23 cellular contexts compared by ENCODE assay signal in genomic region chr7:52447781-52448180, GRCh38.
DNase-seq lines count a peak whose midpoint lies in the region; ATAC-seq and TF ChIP-seq lines count a peak whose summit lies in the region.
"Had no signal": no experiment of that assay in that cellular context is flagged by ENCODE, and none has a peak within 500 bp of the region (broad histone marks: within the 10 kb centered on the region; RNA-seq: fewer than 3 reads in every experiment).

No MANE protein-coding gene starts in this region.

- H3K4me2 ChIP-seq in GM23338 (no peak overlapping the region), PC-3 (ENCODE audit: low read length) (no peak overlapping the region), trophoblast cell (ENCODE audit: low read length) (no peak overlapping the region)
- H3K4me2 ChIP-seq: A549; BLaER1 treated with 17β-estradiol and CSF1 and Interleukin-3, amounts not matched to agents 10 nM and 100 nM had no signal

- peaks cover 22% of the 10 kb centered on the region for H3K4me1 ChIP-seq in GM23338 (ENCODE audit: insufficient read depth)
- H3K4me1 ChIP-seq in PC-3 (ENCODE audit: insufficient read depth, low read length) = peaks cover 16% of the 10 kb centered on the region; the same call in 1 of the 2 replicates
- H3K4me1 ChIP-seq in trophoblast cell (ENCODE audit: control insufficient read depth in 1 of 2, insufficient read depth in 2 of 2, low read length in 2 of 2) = no peaks in the 10 kb centered on the region
- H3K4me1 ChIP-seq: A549; BE2C; BLaER1 treated with 17β-estradiol and CSF1 and Interleukin-3, amounts not matched to agents 10 nM and 100 nM had no signal

- H2AFZ ChIP-seq in GM23338 (no peak overlapping the region), PC-3 (ENCODE audit: low read length) (no peak overlapping the region), trophoblast cell (ENCODE audit: insufficient read depth, low read length, poor library complexity) (no peak overlapping the region)

- intact Hi-C loops in PC-3 (cut with micrococcal nuclease) = no loop called here

- H3K27ac ChIP-seq in GM23338 (ENCODE audit: low read depth) (no peak overlapping the region), PC-3 (ENCODE audit: low read length) (peak overlapping the region; percentile 79), trophoblast cell (ENCODE audit: low read depth, low read length) (no peak overlapping the region)
- H3K27ac ChIP-seq: A549; BLaER1 treated with 17β-estradiol and CSF1 and Interleukin-3, amounts not matched to agents 10 nM and 100 nM had no signal

- H3K9me3 Mint-ChIP-seq in GM23338 = peaks cover 10% of the 10 kb centered on the region; the same call in 2 of the 3 replicates

- H3K79me2 ChIP-seq in GM23338 (replicated peaks; ENCODE audit: insufficient read depth) = no peaks in the 10 kb centered on the region
- H3K79me2 ChIP-seq in PC-3 (ENCODE audit: low read length) = no peaks in the 10 kb centered on the region
- no peaks in the 10 kb centered on the region for H3K79me2 ChIP-seq in trophoblast cell (ENCODE audit: control insufficient read depth, insufficient read depth, low read length, poor library complexity)

- no peak for ATAC-seq in GM23338
- ATAC-seq in PC-3 = peak; percentile 58
- ATAC-seq: A549, GM12878, HCT116 had no signal

- H3K14ac ChIP-seq in trophoblast cell (ENCODE audit: low read length) = no peak overlapping the region

- no peak overlapping the region for H4K12ac ChIP-seq in trophoblast cell (ENCODE audit: low read depth, low read length)

- H4K20me1 ChIP-seq in GM23338 (replicated peaks; ENCODE audit: insufficient read depth) (no peaks in the 10 kb centered on the region), PC-3 (ENCODE audit: low read length) (no peaks in the 10 kb centered on the region)
- H4K20me1 ChIP-seq: BLaER1 treated with 17β-estradiol and CSF1 and Interleukin-3, amounts not matched to agents 10 nM and 100 nM had no signal

- H3F3A ChIP-seq in GM23338 (replicated peaks; ENCODE audit: low read depth) (no peaks in the 10 kb centered on the region), PC-3 (ENCODE audit: low read length, unreplicated experiment) (no peaks in the 10 kb centered on the region)

- peaks cover 13% of the 10 kb centered on the region; the same call in 2 of the 3 replicates for H3K36me3 Mint-ChIP-seq in GM23338 (ENCODE audit: low read depth)
- H3K36me3 Mint-ChIP-seq: CD14-positive monocyte; CD8-positive, alpha-beta memory T cell had no signal

- CTCF ChIA-PET in PC-3 (lab: Charles Lee) = no interaction called here

- no peak overlapping the region for H2BK12ac ChIP-seq in trophoblast cell (ENCODE audit: low read length)

- BruUV-seq in PC-3 (replicated peaks; lab: Mats Ljungman, UMichigan) = no TSS peak

- H3K36me3 ChIP-seq in GM23338 (ENCODE audit: insufficient read depth) = peaks cover 3% of the 10 kb centered on the region; the same call in 1 of the 2 replicates
- H3K36me3 ChIP-seq in PC-3 (ENCODE audit: low read depth, low read length) = no peaks in the 10 kb centered on the region
- H3K36me3 ChIP-seq in trophoblast cell (ENCODE audit: control insufficient read depth in 1 of 2, insufficient read depth in 2 of 2, low read length in 2 of 2) = no peaks in the 10 kb centered on the region
- H3K36me3 ChIP-seq: BE2C; BLaER1 treated with 17β-estradiol and CSF1 and Interleukin-3, amounts not matched to agents 10 nM and 100 nM had no signal

- H3K9ac ChIP-seq in PC-3 (ENCODE audit: low read length) (no peak overlapping the region), trophoblast cell (ENCODE audit: low read length) (no peak overlapping the region)
- H3K9ac ChIP-seq: BLaER1 treated with 17β-estradiol and CSF1 and Interleukin-3, amounts not matched to agents 10 nM and 100 nM had no signal

- H3K18ac ChIP-seq in trophoblast cell (ENCODE audit: low read length) = no peak overlapping the region

- H4K91ac ChIP-seq in trophoblast cell (ENCODE audit: low read depth, low read length) = no peak overlapping the region

- H3K9me2 ChIP-seq in GM23338 (ENCODE audit: insufficient read depth) (peaks cover 13% of the 10 kb centered on the region), PC-3 (replicated peaks; ENCODE audit: low read length) (no peaks in the 10 kb centered on the region)

- no peaks in the 10 kb centered on the region for H3K79me1 ChIP-seq in trophoblast cell (ENCODE audit: low read length)

- no peaks in the 10 kb centered on the region for H3K27me3 ChIP-seq in GM23338 (ENCODE audit: insufficient read depth)
- no peaks in the 10 kb centered on the region for H3K27me3 ChIP-seq in PC-3 (ENCODE audit: low read length)
- H3K27me3 ChIP-seq in trophoblast cell (ENCODE audit: insufficient read depth, low read length) = no peaks in the 10 kb centered on the region
- H3K27me3 ChIP-seq: BE2C; BLaER1 treated with 17β-estradiol and CSF1 and Interleukin-3, amounts not matched to agents 10 nM and 100 nM had no signal

- H3K9me3 ChIP-seq in PC-3 (ENCODE audit: low read length) (peaks cover 3% of the 10 kb centered on the region; the same call in 1 of the 2 replicates), trophoblast cell (ENCODE audit: insufficient read depth, low read depth, low read length) (no peaks in the 10 kb centered on the region)
- H3K9me3 ChIP-seq: BE2C had no signal

- no peak overlapping the region for H3K4ac ChIP-seq in trophoblast cell (ENCODE audit: low read depth, low read length)

- DNase-seq in GM23338 (ENCODE audit: low spot score) (no peak), PC-3 (peak; percentile 68), epithelial cell of esophagus (ENCODE audit: low read depth) (peak; percentile 63), trophoblast cell (peak; percentile 51 to 90), cerebellum (ENCODE audit: low spot score) (no peak), dermis blood vessel endothelial cell (no peak), NCI-H1694 treated with DMSO at 0.1 percent for 48 hours (lab: John Stamatoyannopoulos, UW) (no peak)
- DNase-seq: 8988T; ACHN; AML-193; BE2C; CD4-positive, alpha-beta T cell; CD8-positive, alpha-beta memory T cell; DMS 273 treated with DMSO at 0.1 percent for 48 hours; DMS79; EL; GDM1; H9 had no signal

- no CpG with 5 or more reads among the region's 3 CpGs for WGBS in trophoblast cell (ENCODE audit: extremely low coverage, insufficient coverage, insufficient read length)

- H3K4me3 ChIP-seq in GM23338 (no peak overlapping the region), PC-3 (ENCODE audit: low read length) (no peak overlapping the region), epithelial cell of esophagus (ENCODE audit: low read length) (no peak overlapping the region), trophoblast cell (ENCODE audit: low read depth, low read length) (no peak overlapping the region)
- H3K4me3 ChIP-seq: A549; BLaER1 treated with 17β-estradiol and CSF1 and Interleukin-3, amounts not matched to agents 10 nM and 100 nM; GM12878 had no signal

- H3K27ac Mint-ChIP-seq in GM23338 = 0 out of 2 replicates have a peak overlapping the region, but pooled peaks have one; percentile 16
- H3K27ac Mint-ChIP-seq: CD4-positive, alpha-beta T cell; CD8-positive, alpha-beta memory T cell; H9 had no signal

- H2BK120ac ChIP-seq in trophoblast cell (ENCODE audit: insufficient read depth, low read length, poor library complexity) = no peak overlapping the region

- no peak overlapping the region for H3K4me3 Mint-ChIP-seq in GM23338
- H3K4me3 Mint-ChIP-seq: CD14-positive monocyte; CD4-positive, alpha-beta T cell; CD8-positive, alpha-beta memory T cell; H9 had no signal

- H2AK5ac ChIP-seq in trophoblast cell (ENCODE audit: low read length) = no peak overlapping the region

- peaks cover 16% of the 10 kb centered on the region for H3K4me1 Mint-ChIP-seq in GM23338
- H3K4me1 Mint-ChIP-seq: CD14-positive monocyte; CD8-positive, alpha-beta memory T cell had no signal

- no peak overlapping the region for H4K8ac ChIP-seq in trophoblast cell (ENCODE audit: low read depth, low read length)

- TF ChIP-seq CTCF in GM23338 (conservative IDR thresholded peaks at IDR 0.05; ENCODE audit: low read depth in 2 of 2) = no peak
- no peak for TF ChIP-seq CTCF in PC-3 (conservative IDR thresholded peaks at IDR 0.05; ENCODE audit: low read depth, low read length)
- TF ChIP-seq CTCF in epithelial cell of esophagus (IDR thresholded peaks at IDR 0.05; ENCODE audit: insufficient read depth, low read depth, low read length, missing control alignments) = no peak

- H3K27me3 Mint-ChIP-seq in GM23338 (ENCODE audit: insufficient read depth, low read depth, poor library complexity) = peaks cover 2% of the 10 kb centered on the region
- H3K27me3 Mint-ChIP-seq: CD4-positive, alpha-beta T cell; CD8-positive, alpha-beta memory T cell had no signal

- no peak overlapping the region for H2BK5ac ChIP-seq in trophoblast cell (ENCODE audit: low read depth, low read length, poor library complexity)

- H3K23ac ChIP-seq in trophoblast cell (ENCODE audit: low read length) = no peak overlapping the region

- POLR2A ChIA-PET in PC-3 (lab: Charles Lee; ENCODE audit: unreplicated experiment) = no interaction called here

TF ChIP-seq in GM23338, 12 proteins besides CTCF, POLR2A, EP300 and RAD21 (continues in another document):
- no peak for TF ChIP-seq CREB1 (CRISPR knock-in tag; IDR thresholded peaks at IDR 0.05; ENCODE audit: low read depth)
- no peak for TF ChIP-seq POLR2AphosphoS5 (IDR thresholded peaks at IDR 0.05; ENCODE audit: low read depth)
- no peak for TF ChIP-seq JUNB (IDR thresholded peaks at IDR 0.05; ENCODE audit: unreplicated experiment)

Comparison
In these comparisons a context has a peak if more than half of its experiments do, and no peak if none do; other contexts are left out.
1. DNase-seq: peak in PC-3 (single experiment), epithelial cell of esophagus (single experiment) and trophoblast cell (2 of 2); none in GM23338 (single experiment), cerebellum (single experiment), dermis blood vessel endothelial cell (single experiment) and NCI-H1694 treated with DMSO at 0.1 percent for 48 hours (single experiment).